Comparison of ENCODE assay signal across 27 cellular contexts in the genomic region with DNA sequence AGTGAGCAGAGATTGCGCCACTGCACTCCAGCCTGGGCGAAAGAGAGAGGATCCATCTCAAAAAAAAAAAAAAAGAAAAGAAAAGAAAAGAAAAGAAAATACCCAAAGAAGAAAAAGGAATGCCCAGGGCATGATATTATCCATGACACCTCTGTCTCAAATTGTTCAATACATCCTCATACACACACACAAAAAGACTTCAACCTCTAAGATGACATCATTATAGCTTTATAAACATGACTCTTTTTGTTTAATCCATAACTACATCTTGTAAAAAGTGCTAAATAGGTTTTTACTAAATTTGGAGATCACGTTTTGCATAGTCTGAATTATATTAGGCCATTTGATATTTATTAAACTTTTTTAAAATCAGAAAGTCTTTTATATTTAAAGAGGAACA. TPM values are rescaled to one million over a fixed set of nuclear protein-coding genes. Genes with fewer than 3 reads are reported as not detected.
"Had no signal": no experiment of that assay in that cellular context is flagged by ENCODE, and none has a peak within 500 bp of the region (broad histone marks: within the 10 kb centered on the region; RNA-seq: fewer than 3 reads in every experiment).

No MANE protein-coding gene starts in this region.

- H3K27me3 ChIP-seq: colonic mucosa, dorsolateral prefrontal cortex, esophagus muscularis mucosa, esophagus squamous epithelium, foreskin keratinocyte, gastrocnemius medialis, gastroesophageal sphincter, heart left ventricle, heart right ventricle had no signal

- FAIRE-seq: endothelial cell of umbilical vein had no signal

- H3K4me1 ChIP-seq: colonic mucosa, esophagus muscularis mucosa, esophagus squamous epithelium, gastrocnemius medialis, gastroesophageal sphincter, heart left ventricle, heart right ventricle had no signal

- H3K36me3 ChIP-seq: colonic mucosa, esophagus muscularis mucosa, esophagus squamous epithelium, gastrocnemius medialis, gastroesophageal sphincter, heart left ventricle, heart right ventricle had no signal

- DNase-seq: colonic mucosa; cortex of kidney; dermis blood vessel endothelial cell; dorsolateral prefrontal cortex; effector CD4-positive, alpha-beta T cell; effector CD8-positive, alpha-beta T cell; effector memory CD4-positive, alpha-beta T cell; effector memory CD8-positive, alpha-beta T cell; endodermal cell; erythroblast; esophagus squamous epithelium; foreskin fibroblast; foreskin keratinocyte; foreskin melanocyte; gastrocnemius medialis; glutamatergic neuron; head of caudate nucleus; heart left ventricle; heart right ventricle had no signal

- H3K9me3 ChIP-seq: colonic mucosa, esophagus muscularis mucosa, esophagus squamous epithelium, gastrocnemius medialis, gastroesophageal sphincter, heart left ventricle, heart right ventricle had no signal

- H3K27ac ChIP-seq: colonic mucosa, coronary artery, dorsolateral prefrontal cortex, epithelial cell of prostate, esophagus muscularis mucosa, esophagus squamous epithelium, foreskin keratinocyte, gastrocnemius medialis, gastroesophageal sphincter, heart left ventricle, heart right ventricle had no signal

- H3K4me3 ChIP-seq: colonic mucosa, coronary artery, dorsolateral prefrontal cortex, esophagus muscularis mucosa, esophagus squamous epithelium, gastrocnemius medialis, gastroesophageal sphincter, heart left ventricle, heart right ventricle had no signal

- ATAC-seq: effector memory CD8-positive, alpha-beta T cell; esophagus mucosa; gastrocnemius medialis; gastroesophageal sphincter; heart left ventricle; heart right ventricle had no signal

RNA-seq across cellular contexts. Expression of a gene that starts 33.1 kb away (rescaled TPM):
- total RNA-seq: dermis blood vessel endothelial cell, dermis microvascular lymphatic vessel endothelial cell, endothelial cell of umbilical vein, glomerular endothelial cell had no signal
- polyA plus RNA-seq: endothelial cell of umbilical vein had no signal
